Comparison of ENCODE assay signal across 1 cellular context in the genomic region with DNA sequence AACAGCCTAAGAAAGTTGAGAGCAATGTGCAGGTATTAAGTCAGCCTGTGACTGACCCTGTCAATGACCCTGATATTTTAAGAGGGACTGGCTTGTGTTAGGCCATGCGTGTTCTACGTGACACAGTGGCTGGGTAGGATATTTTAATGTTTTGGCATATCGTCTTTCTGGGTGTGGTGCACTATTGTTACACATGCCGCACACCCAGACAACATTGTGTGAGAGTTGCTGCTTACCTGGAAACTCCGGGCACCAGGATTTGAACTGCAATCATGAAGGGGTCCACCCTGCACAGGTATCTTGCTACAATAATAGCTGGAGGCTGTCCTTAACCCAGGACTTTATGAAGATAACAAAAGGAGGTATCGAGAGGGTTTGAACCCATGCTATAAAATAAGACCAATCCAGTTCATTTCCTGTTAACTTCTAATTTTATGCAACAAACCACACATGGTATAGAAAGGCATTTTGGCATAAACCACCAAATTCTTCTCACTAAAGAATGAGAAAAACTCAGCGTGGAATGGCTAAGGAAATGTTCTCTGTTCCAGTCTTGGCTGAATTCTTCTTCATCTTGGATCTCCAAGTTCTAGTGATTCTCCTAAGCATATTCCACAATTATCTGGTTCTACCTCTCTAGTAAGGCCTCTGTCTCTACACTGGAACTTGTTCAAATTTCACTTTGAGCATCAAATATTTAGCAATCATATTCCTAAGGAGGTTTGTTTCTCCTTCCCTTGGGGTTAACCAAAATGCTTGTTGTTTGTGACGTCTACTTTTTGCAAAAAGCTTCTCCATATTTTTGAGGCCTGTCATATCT.
TF ChIP-seq lines count a peak whose summit lies in the region.

No MANE protein-coding gene starts in this region.

TF ChIP-seq in K562, 482 proteins besides CTCF, POLR2A, EP300 and RAD21 (continued from another document):
- TF ChIP-seq, protein P1, sequence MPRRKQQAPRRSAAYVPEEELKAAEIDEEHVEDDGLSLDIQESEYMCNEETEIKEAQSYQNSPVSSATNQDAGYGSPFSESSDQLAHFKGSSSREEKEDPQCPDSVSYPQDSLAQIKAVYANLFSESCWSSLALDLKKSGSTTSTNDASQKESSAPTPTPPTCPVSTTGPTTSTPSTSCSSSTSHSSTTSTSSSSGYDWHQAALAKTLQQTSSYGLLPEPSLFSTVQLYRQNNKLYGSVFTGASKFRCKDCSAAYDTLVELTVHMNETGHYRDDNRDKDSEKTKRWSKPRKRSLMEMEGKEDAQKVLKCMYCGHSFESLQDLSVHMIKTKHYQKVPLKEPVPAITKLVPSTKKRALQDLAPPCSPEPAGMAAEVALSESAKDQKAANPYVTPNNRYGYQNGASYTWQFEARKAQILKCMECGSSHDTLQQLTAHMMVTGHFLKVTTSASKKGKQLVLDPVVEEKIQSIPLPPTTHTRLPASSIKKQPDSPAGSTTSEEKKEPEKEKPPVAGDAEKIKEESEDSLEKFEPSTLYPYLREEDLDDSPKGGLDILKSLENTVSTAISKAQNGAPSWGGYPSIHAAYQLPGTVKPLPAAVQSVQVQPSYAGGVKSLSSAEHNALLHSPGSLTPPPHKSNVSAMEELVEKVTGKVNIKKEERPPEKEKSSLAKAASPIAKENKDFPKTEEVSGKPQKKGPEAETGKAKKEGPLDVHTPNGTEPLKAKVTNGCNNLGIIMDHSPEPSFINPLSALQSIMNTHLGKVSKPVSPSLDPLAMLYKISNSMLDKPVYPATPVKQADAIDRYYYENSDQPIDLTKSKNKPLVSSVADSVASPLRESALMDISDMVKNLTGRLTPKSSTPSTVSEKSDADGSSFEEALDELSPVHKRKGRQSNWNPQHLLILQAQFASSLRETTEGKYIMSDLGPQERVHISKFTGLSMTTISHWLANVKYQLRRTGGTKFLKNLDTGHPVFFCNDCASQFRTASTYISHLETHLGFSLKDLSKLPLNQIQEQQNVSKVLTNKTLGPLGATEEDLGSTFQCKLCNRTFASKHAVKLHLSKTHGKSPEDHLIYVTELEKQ (CRISPR knock-in tag; IDR thresholded peaks at IDR 0.05): no peak
- TF ChIP-seq TARDBP (IDR thresholded peaks at IDR 0.05) (no peak), ZNF586 (CRISPR knock-in tag; conservative IDR thresholded peaks at IDR 0.05) (no peak), HDAC8 (tag; IDR thresholded peaks at IDR 0.05) (no peak), NFYB (IDR thresholded peaks at IDR 0.05; ENCODE audit: extremely low read depth, insufficient read length) (no peak), SMARCC2 (IDR thresholded peaks at IDR 0.05; ENCODE audit: low read depth) (no peak), ZNF77 (CRISPR knock-in tag; IDR thresholded peaks at IDR 0.05) (no peak), TSC22D4 (tag; IDR thresholded peaks at IDR 0.05) (no peak), NFATC3 (IDR thresholded peaks at IDR 0.05) (no peak)
